8 cellular contexts compared by ENCODE assay signal in genomic region chr1:230469271-230469670, GRCh38. TPM values are rescaled to one million over a fixed set of nuclear protein-coding genes. Genes with fewer than 3 reads are reported as not detected.
"Had no signal": no experiment of that assay in that cellular context is flagged by ENCODE, and none has a peak within 500 bp of the region (broad histone marks: within the 10 kb centered on the region; RNA-seq: fewer than 3 reads in every experiment).

No MANE protein-coding gene starts in this region.

- DNase-seq: GDM1, GF-D8 had no signal

- H3K4me3 ChIP-seq: GM12878 had no signal

- ATAC-seq: GM12878 had no signal

- FAIRE-seq: G401.6, GM12878, GM12891, GM12892, GM18507, GM19239 had no signal

RNA-seq across cellular contexts. Expression of gene PGBD5, which starts 43.1 kb away (rescaled TPM):
- polyA plus RNA-seq: GM12878 had no signal
